In the genomic region with DNA sequence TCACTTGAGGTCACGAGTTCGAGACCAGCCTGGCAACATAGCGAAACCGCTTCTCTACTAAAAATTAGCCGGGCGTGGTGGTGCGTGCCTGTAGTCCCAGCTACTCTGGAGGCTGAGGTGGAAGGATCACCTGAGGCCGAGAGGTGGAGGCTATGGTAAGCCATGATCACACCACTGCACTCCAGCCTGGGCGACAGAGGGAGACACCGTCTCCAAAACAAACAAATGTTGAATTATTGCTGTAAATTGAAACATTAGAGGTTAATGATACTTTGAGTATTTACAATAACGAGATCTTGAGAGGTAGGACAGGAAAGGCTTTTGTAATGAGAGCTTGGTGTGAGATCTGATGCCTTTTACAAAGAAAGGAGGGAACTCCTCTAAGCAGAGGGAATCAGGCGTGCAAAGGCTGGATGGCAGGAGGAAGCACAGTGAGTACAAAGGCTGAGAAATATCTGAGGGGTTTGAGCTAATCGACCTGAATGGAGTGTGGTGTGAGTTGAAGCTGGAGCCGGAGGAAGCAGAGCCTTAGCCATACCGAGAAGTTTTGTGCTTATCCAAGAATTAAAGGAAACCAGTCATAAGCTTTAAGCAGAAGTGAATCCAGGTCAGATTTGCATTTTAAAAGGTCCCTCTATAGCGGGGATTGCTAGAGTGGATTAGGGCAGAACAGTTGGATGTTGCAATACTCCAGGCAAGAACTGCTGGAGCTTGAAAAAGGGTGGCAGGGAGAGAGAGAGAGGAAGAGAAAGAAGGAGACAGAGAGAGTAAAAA, we compare ENCODE assay signal across 8 cellular contexts. TPM values are rescaled to one million over a fixed set of nuclear protein-coding genes. Genes with fewer than 3 reads are reported as not detected.
A peak's percentile ranks its signal among the peaks of the same experiment; 100 is the strongest.
DNase-seq lines count a peak whose midpoint lies in the region; ATAC-seq and TF ChIP-seq lines count a peak whose summit lies in the region.

No MANE protein-coding gene starts in this region.

- intact Hi-C loops in Panc1 (cut with micrococcal nuclease; ENCODE audit: unreplicated experiment): no loop called here

- peak overlapping the region; percentile 97 for H3K4me3 Mint-ChIP-seq in HFFc6

- in situ Hi-C loops in Panc1 (cut with HindIII; ENCODE audit: low pct_unique_long_range_greater_than_20kb, low sequenced_read_pairs): no loop called here

- TF ChIP-seq CTCF in BJ (IDR thresholded peaks at IDR 0.05; ENCODE audit: insufficient read depth, low read depth, low read length) (peak; percentile 14; the same call in 1 of the 2 replicates), HFFc6 (IDR thresholded peaks at IDR 0.05) (peak; percentile 17; the same call in 1 of the 2 replicates), Panc1 (IDR thresholded peaks at IDR 0.05) (no peak)

- WGBS in ectodermal cell, 2 experiments: 23 to 24% methylated on average over 16 of the region's 16 CpGs

- H3K4me1 ChIP-seq in Panc1 (ENCODE audit: control insufficient read depth, insufficient read depth, low read length) (peaks cover 7% of the 10 kb centered on the region), ectodermal cell (ENCODE audit: control insufficient read depth, insufficient read depth, low read length) (peaks cover 6% of the 10 kb centered on the region), mucosa of rectum (ENCODE audit: control insufficient read depth in 2 of 2, insufficient read depth in 2 of 2, low read length in 2 of 2) (peaks cover 13 to 16% of the 10 kb centered on the region in 2 donors)

- H3K27me3 ChIP-seq in BJ (ENCODE audit: control insufficient read depth, insufficient read depth, low read length): no peaks in the 10 kb centered on the region
- H3K27me3 ChIP-seq in Panc1 (ENCODE audit: control insufficient read depth, insufficient read depth, low read length): no peaks in the 10 kb centered on the region
- no peaks in the 10 kb centered on the region for H3K27me3 ChIP-seq in ectodermal cell (ENCODE audit: control insufficient read depth, insufficient read depth, low read length, poor library complexity, severe bottlenecking)
- H3K27me3 ChIP-seq in mucosa of rectum (ENCODE audit: control insufficient read depth in 2 of 2, insufficient read depth in 2 of 2, low read length in 2 of 2): no peaks in the 10 kb centered on the region

- peak overlapping the region; percentile 98 for H3K27ac Mint-ChIP-seq in HFFc6

- H3K9me3 ChIP-seq in Panc1 (ENCODE audit: control insufficient read depth, insufficient read depth, low read depth, low read length) (no peaks in the 10 kb centered on the region), ectodermal cell (ENCODE audit: control insufficient read depth, low read length) (no peaks in the 10 kb centered on the region), mucosa of rectum (ENCODE audit: control insufficient read depth in 2 of 2, low read length in 2 of 2) (no peaks in the 10 kb centered on the region)

- ATAC-seq in Panc1 (no peak), HG03565 (IDR thresholded peaks at IDR 0.05; ENCODE audit: unreplicated experiment) (no peak), GM19035 (IDR thresholded peaks at IDR 0.05; ENCODE audit: unreplicated experiment) (no peak)

- H3K4me1 Mint-ChIP-seq in HFFc6 (ENCODE audit: low read depth): peaks cover 19% of the 10 kb centered on the region

- DNase-seq in BJ (ENCODE audit: low read depth) (no peak), HFFc6 (peak; percentile 15), Panc1 (ENCODE audit: low read depth, low spot score) (no peak), SW 1271 (lab: John Stamatoyannopoulos, UW) (no peak)

- peak overlapping the region; percentile 70 for H3K4me3 ChIP-seq in BJ (ENCODE audit: low read depth, low read length)
- H3K4me3 ChIP-seq in Panc1 (ENCODE audit: low read depth in 2 of 2, low read length in 2 of 2): peak overlapping the region; percentile 83 to 95
- peak overlapping the region; percentile 98 for H3K4me3 ChIP-seq in ectodermal cell (ENCODE audit: insufficient read depth, low read depth, low read length)
- H3K4me3 ChIP-seq in mucosa of rectum (ENCODE audit: low read length in 2 of 2): peak overlapping the region; percentile 95 to 99

- POLR2A ChIA-PET in BJ (lab: Charles Lee) (interaction anchor here (0.6 kb wide), 1 partner anchor 12 kb away, joined by 3 read pairs; the partner anchor contains the start of gene TULP3), Panc1 (lab: Charles Lee) (no interaction called here)

- H3K9ac ChIP-seq in mucosa of rectum (ENCODE audit: low read depth in 1 of 2, low read length in 2 of 2): peak overlapping the region in 1 of 2 donors; percentile 95

- CTCF ChIA-PET in BJ (lab: Yijun Ruan, JAX): interaction anchor here (0.7 to 1.7 kb wide), 7 partner anchors 13 to 194 kb away, joined by 3 to 6 read pairs (median 4); partner anchors contain the start of gene TULP3
- CTCF ChIA-PET in Panc1 (lab: Charles Lee): no interaction called here

- H3K27ac ChIP-seq in Panc1 (ENCODE audit: low read length): peak overlapping the region; percentile 98
- peak overlapping the region; percentile 85 for H3K27ac ChIP-seq in ectodermal cell (ENCODE audit: insufficient read depth, low read depth, low read length, poor library complexity, severe bottlenecking)
- H3K27ac ChIP-seq in mucosa of rectum (ENCODE audit: low read depth in 2 of 2, low read length in 2 of 2): peak overlapping the region; percentile 94

- BruUV-seq in Panc1 (replicated peaks; lab: Mats Ljungman, UMichigan): no TSS peak

- H3K36me3 Mint-ChIP-seq in HFFc6 (ENCODE audit: low read depth): no peaks in the 10 kb centered on the region; the same call in 1 of the 2 replicates

- peaks cover 4% of the 10 kb centered on the region; the same call in 1 of the 2 replicates for H3K27me3 Mint-ChIP-seq in HFFc6 (ENCODE audit: insufficient read depth)

- H3K36me3 ChIP-seq in BJ (ENCODE audit: control insufficient read depth, insufficient read depth, low read length): no peaks in the 10 kb centered on the region; the same call in 1 of the 2 replicates
- no peaks in the 10 kb centered on the region; the same call in none of the 2 replicates for H3K36me3 ChIP-seq in Panc1 (ENCODE audit: control insufficient read depth, insufficient read depth, low read length)
- peaks cover 13% of the 10 kb centered on the region for H3K36me3 ChIP-seq in ectodermal cell (ENCODE audit: control insufficient read depth, insufficient read depth, low read length)
- no peaks in the 10 kb centered on the region for H3K36me3 ChIP-seq in mucosa of rectum (ENCODE audit: control insufficient read depth in 2 of 2, insufficient read depth in 2 of 2, low read length in 2 of 2)

- no peaks in the 10 kb centered on the region for H3K9me3 Mint-ChIP-seq in HFFc6

RNA-seq across cellular contexts. Expression of gene RHNO1, which starts 1.1 kb away (rescaled TPM):
- polyA plus RNA-seq in BJ (2011; rRNA removed): 40.0 and 55.7 TPM in 2 replicates
- polyA minus RNA-seq in BJ (2011; rRNA and poly(A)+ RNA removed): 13.3 and 28.9 TPM in 2 replicates
- total RNA-seq in HFFc6 (2021; fragmentation: NEBNext Ultra II Directional; extraction: Animal tissue kit (Norgen Biotek cat#: 25700)): 10 to 100 TPM; 25.4 to 47.3 (median 39.7) TPM
- 37.7 TPM for total RNA-seq in Panc1 (2021; ENCODE audit: unreplicated experiment)
- 22.2 TPM for polyA plus RNA-seq in Panc1 (2012; ENCODE audit: insufficient read length)
- polyA plus RNA-seq in ectodermal cell (2013, experiment 1 of 4): 73.4 TPM
- polyA plus RNA-seq in ectodermal cell (2013, experiment 2 of 4): 64.1 TPM
- polyA plus RNA-seq in ectodermal cell (2013, experiment 3 of 4): 74.3 TPM
- 69.4 TPM for polyA plus RNA-seq in ectodermal cell (2013, experiment 4 of 4)

RNA-seq across cellular contexts. Expression of gene FOXM1, which starts 1.2 kb away (rescaled TPM):
- 15.2 and 26.6 TPM in 2 replicates for polyA plus RNA-seq in BJ (2011; rRNA removed)
- polyA minus RNA-seq in BJ (2011; rRNA and poly(A)+ RNA removed): 13.0 and 22.3 TPM in 2 replicates
- total RNA-seq in HFFc6 (2021; fragmentation: NEBNext Ultra II Directional; extraction: Animal tissue kit (Norgen Biotek cat#: 25700)): 10 to 100 TPM; 41.9 to 96.4 (median 89.6) TPM
- 71.2 TPM for total RNA-seq in Panc1 (2021; ENCODE audit: unreplicated experiment)
- 25.7 TPM for polyA plus RNA-seq in Panc1 (2012; ENCODE audit: insufficient read length)
- 105 TPM for polyA plus RNA-seq in ectodermal cell (2013, experiment 1 of 4)
- polyA plus RNA-seq in ectodermal cell (2013, experiment 2 of 4): 94.1 TPM
- 76.6 TPM for polyA plus RNA-seq in ectodermal cell (2013, experiment 3 of 4)
- polyA plus RNA-seq in ectodermal cell (2013, experiment 4 of 4): 74.5 TPM

RNA-seq across cellular contexts. Expression of gene TULP3, which starts 12.5 kb away (rescaled TPM):
- polyA plus RNA-seq in BJ (2011; rRNA removed): 42.1 and 43.7 TPM in 2 replicates
- 27.2 and 37.3 TPM in 2 replicates for polyA minus RNA-seq in BJ (2011; rRNA and poly(A)+ RNA removed)
- total RNA-seq in HFFc6 (2021; fragmentation: NEBNext Ultra II Directional; extraction: Animal tissue kit (Norgen Biotek cat#: 25700)): 10 to 100 TPM; 25.8 to 34.0 (median 31.6) TPM
- 29.3 TPM for total RNA-seq in Panc1 (2021; ENCODE audit: unreplicated experiment)
- polyA plus RNA-seq in Panc1 (2012; ENCODE audit: insufficient read length): 23.1 TPM
- 42.1 TPM for polyA plus RNA-seq in ectodermal cell (2013, experiment 1 of 4)
- polyA plus RNA-seq in ectodermal cell (2013, experiment 2 of 4): 42.5 TPM
- 30.7 TPM for polyA plus RNA-seq in ectodermal cell (2013, experiment 3 of 4)
- polyA plus RNA-seq in ectodermal cell (2013, experiment 4 of 4): 35.6 TPM

RNA-seq across cellular contexts. Expression of gene TEX52, which starts 21.3 kb away (rescaled TPM):
- polyA plus RNA-seq in BJ (2011; rRNA removed): not detected in 2 replicates
- polyA minus RNA-seq in BJ (2011; rRNA and poly(A)+ RNA removed): not detected in 2 replicates
- total RNA-seq in HFFc6 (2021; fragmentation: NEBNext Ultra II Directional; extraction: Animal tissue kit (Norgen Biotek cat#: 25700)): not detected
- not detected for total RNA-seq in Panc1 (2021; ENCODE audit: unreplicated experiment)
- not detected for polyA plus RNA-seq in Panc1 (2012; ENCODE audit: insufficient read length)
- polyA plus RNA-seq in ectodermal cell (2013, experiment 1 of 4): not detected
- polyA plus RNA-seq in ectodermal cell (2013, experiment 2 of 4): not detected
- polyA plus RNA-seq in ectodermal cell (2013, experiment 3 of 4): not detected
- not detected for polyA plus RNA-seq in ectodermal cell (2013, experiment 4 of 4)

RNA-seq across cellular contexts. Expression of gene NRIP2, which starts 43.3 kb away (rescaled TPM):
- not detected in 2 replicates for polyA plus RNA-seq in BJ (2011; rRNA removed)
- not detected in 2 replicates for polyA minus RNA-seq in BJ (2011; rRNA and poly(A)+ RNA removed)
- total RNA-seq in HFFc6 (2021; fragmentation: NEBNext Ultra II Directional; extraction: Animal tissue kit (Norgen Biotek cat#: 25700)): not detected
- not detected for total RNA-seq in Panc1 (2021; ENCODE audit: unreplicated experiment)
- 0.57 TPM for polyA plus RNA-seq in Panc1 (2012; ENCODE audit: insufficient read length)
- 0.83 TPM for polyA plus RNA-seq in ectodermal cell (2013, experiment 1 of 4)
- 0.69 TPM for polyA plus RNA-seq in ectodermal cell (2013, experiment 2 of 4)
- 0.32 TPM for polyA plus RNA-seq in ectodermal cell (2013, experiment 3 of 4)
- polyA plus RNA-seq in ectodermal cell (2013, experiment 4 of 4): 0.12 TPM
